15 cellular contexts compared by ENCODE assay signal in the genomic region with DNA sequence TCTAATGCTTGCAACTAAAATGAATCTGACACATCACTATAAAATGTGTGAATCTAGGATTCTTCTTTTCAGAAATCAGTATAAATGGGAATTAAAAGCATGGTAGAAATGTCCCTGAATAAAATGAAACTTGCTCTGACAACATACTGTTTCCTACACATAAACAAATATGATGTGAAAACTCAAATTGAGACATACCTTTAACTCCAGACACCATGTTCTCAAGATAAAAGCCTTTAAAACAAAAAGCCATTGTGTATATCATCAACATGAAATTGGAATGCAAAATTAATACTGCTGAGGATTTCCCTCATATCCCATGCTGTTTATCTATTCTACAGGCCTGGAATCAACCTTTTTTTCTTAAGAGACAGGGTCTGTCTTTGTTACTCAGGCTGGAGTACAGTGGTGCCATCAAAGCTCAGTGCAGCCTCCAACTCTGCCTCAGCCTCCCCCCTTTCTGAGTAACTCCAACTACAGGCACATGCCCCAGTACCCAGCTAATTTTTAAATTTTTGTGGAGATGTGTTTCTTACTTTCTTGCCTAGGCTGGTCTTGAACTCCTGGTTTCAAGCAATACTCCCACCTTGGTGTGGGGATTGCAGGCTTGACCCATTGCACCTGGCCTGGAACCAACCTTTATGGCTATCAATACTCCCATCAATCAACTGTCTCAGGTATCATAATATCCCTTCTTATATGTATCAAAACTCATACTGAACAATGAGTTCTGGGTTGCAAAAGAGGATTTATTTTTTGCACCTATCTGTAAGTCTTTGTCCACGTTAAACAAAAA. TPM values are rescaled to one million over a fixed set of nuclear protein-coding genes. Genes with fewer than 3 reads are reported as not detected.
A peak's percentile ranks its signal among the peaks of the same experiment; 100 is the strongest.
DNase-seq lines count a peak whose midpoint lies in the region; ATAC-seq and TF ChIP-seq lines count a peak whose summit lies in the region.
"Had no signal": no experiment of that assay in that cellular context is flagged by ENCODE, and none has a peak within 500 bp of the region (broad histone marks: within the 10 kb centered on the region; RNA-seq: fewer than 3 reads in every experiment).

No MANE protein-coding gene starts in this region.

- POLR2A ChIA-PET in Panc1 (lab: Charles Lee): no interaction called here

- peaks cover 77% of the 10 kb centered on the region for H3K36me3 Mint-ChIP-seq in activated naive CD4-positive, alpha-beta T cell treated with anti-CD3 and anti-CD28 coated beads, Interleukin-2, amount 10 ng/mL, durations not matched to agents 7 days and 5 days
- peaks cover 99% of the 10 kb centered on the region for H3K36me3 Mint-ChIP-seq in effector memory CD8-positive, alpha-beta T cell (ENCODE audit: insufficient read depth)
- H3K36me3 Mint-ChIP-seq in stimulated activated naive B cell treated with anti-CD40 and anti-IgM and Interleukin-4, amounts not matched to agents 10 μg/mL and 1 μg/mL and 100 μg/mL, for 72 hours: peaks cover 34 to 55% of the 10 kb centered on the region in 2 donors

- no peak for DNase-seq in activated naive CD4-positive, alpha-beta T cell treated with anti-CD3 and anti-CD28 coated beads, Interleukin-2, amount 10 ng/mL, durations not matched to agents 7 days and 5 days
- no peak for DNase-seq in activated naive CD4-positive, alpha-beta T cell (lab: John Stamatoyannopoulos, UW)
- DNase-seq in Panc1 (ENCODE audit: low read depth, low spot score) (no peak), DMS79 (lab: John Stamatoyannopoulos, UW) (no peak), DMS53 (lab: John Stamatoyannopoulos, UW) (no peak)
- no peak for DNase-seq in effector memory CD8-positive, alpha-beta T cell
- no peak for DNase-seq in stimulated activated naive B cell treated with anti-CD40 and anti-IgM and Interleukin-4, amounts not matched to agents 10 μg/mL and 1 μg/mL and 100 μg/mL, for 72 hours
- DNase-seq: GOT3; NCI-H1436 treated with DMSO at 0.1 percent for 48 hours; NK-92 treated with Interleukin-12 subunit alpha and Interleukin-12 subunit beta, amount 100 ng/mL, for 24 hours had no signal

- CTCF ChIA-PET in activated naive CD4-positive, alpha-beta T cell treated with anti-CD3 and anti-CD28 coated beads, Interleukin-2, amount 10 ng/mL, durations not matched to agents 7 days and 5 days (lab: Charles Lee): no interaction called here
- CTCF ChIA-PET in Panc1 (lab: Charles Lee): no interaction called here

- no peak for TF ChIP-seq CTCF in Panc1 (IDR thresholded peaks at IDR 0.05)

- no peaks in the 10 kb centered on the region for H3K27me3 Mint-ChIP-seq in activated naive CD4-positive, alpha-beta T cell treated with anti-CD3 and anti-CD28 coated beads, Interleukin-2, amount 10 ng/mL, durations not matched to agents 7 days and 5 days
- no peaks in the 10 kb centered on the region for H3K27me3 Mint-ChIP-seq in effector memory CD8-positive, alpha-beta T cell
- no peaks in the 10 kb centered on the region for H3K27me3 Mint-ChIP-seq in stimulated activated naive B cell treated with anti-CD40 and anti-IgM and Interleukin-4, amounts not matched to agents 10 μg/mL and 1 μg/mL and 100 μg/mL, for 72 hours

- no TSS peak for BruUV-seq in Panc1 (replicated peaks; lab: Mats Ljungman, UMichigan)

- in situ Hi-C loops in Panc1 (cut with HindIII; ENCODE audit: low pct_unique_long_range_greater_than_20kb, low sequenced_read_pairs): no loop called here

- H3K4me3 Mint-ChIP-seq in activated naive CD4-positive, alpha-beta T cell treated with anti-CD3 and anti-CD28 coated beads, Interleukin-2, amount 10 ng/mL, durations not matched to agents 7 days and 5 days: no peak overlapping the region
- H3K4me3 Mint-ChIP-seq in effector memory CD8-positive, alpha-beta T cell: peak overlapping the region in 1 of 2 donors; percentile 22
- H3K4me3 Mint-ChIP-seq in stimulated activated naive B cell treated with anti-CD40 and anti-IgM and Interleukin-4, amounts not matched to agents 10 μg/mL and 1 μg/mL and 100 μg/mL, for 72 hours: peak overlapping the region in 1 of 2 donors; percentile 17
- H3K4me3 Mint-ChIP-seq: CD14-positive monocyte had no signal

- H3K27me3 ChIP-seq in Panc1 (ENCODE audit: control insufficient read depth, insufficient read depth, low read length): no peaks in the 10 kb centered on the region
- H3K27me3 ChIP-seq: cardiac muscle cell, vagina had no signal

- H3K4me3 ChIP-seq in Panc1 (ENCODE audit: low read depth in 2 of 2, low read length in 2 of 2): no peak overlapping the region
- H3K4me3 ChIP-seq: cardiac muscle cell, skin epidermis, vagina had no signal

- H3K9me3 ChIP-seq in Panc1 (ENCODE audit: control insufficient read depth, insufficient read depth, low read depth, low read length): no peaks in the 10 kb centered on the region
- H3K9me3 ChIP-seq: vagina had no signal

- H3K36me3 ChIP-seq in Panc1 (ENCODE audit: control insufficient read depth, insufficient read depth, low read length): peaks cover 98% of the 10 kb centered on the region

- no peaks in the 10 kb centered on the region for H3K9me3 Mint-ChIP-seq in activated naive CD4-positive, alpha-beta T cell treated with anti-CD3 and anti-CD28 coated beads, Interleukin-2, amount 10 ng/mL, durations not matched to agents 7 days and 5 days
- no peaks in the 10 kb centered on the region for H3K9me3 Mint-ChIP-seq in effector memory CD8-positive, alpha-beta T cell
- H3K9me3 Mint-ChIP-seq in stimulated activated naive B cell treated with anti-CD40 and anti-IgM and Interleukin-4, amounts not matched to agents 10 μg/mL and 1 μg/mL and 100 μg/mL, for 72 hours: no peaks in the 10 kb centered on the region
- H3K9me3 Mint-ChIP-seq: CD14-positive monocyte had no signal

- intact Hi-C loops in Panc1 (cut with micrococcal nuclease; ENCODE audit: unreplicated experiment): no loop called here

- ATAC-seq in Panc1 (no peak), HG03432 (IDR thresholded peaks at IDR 0.05; ENCODE audit: unreplicated experiment) (no peak)
- ATAC-seq in effector memory CD8-positive, alpha-beta T cell (replicated peaks): no peak
- ATAC-seq in stimulated activated naive B cell treated with anti-CD40 and anti-IgM and Interleukin-4, amounts not matched to agents 10 μg/mL and 1 μg/mL and 100 μg/mL, for 72 hours (replicated peaks): no peak

- peak overlapping the region; percentile 14 for H3K27ac Mint-ChIP-seq in activated naive CD4-positive, alpha-beta T cell treated with anti-CD3 and anti-CD28 coated beads, Interleukin-2, amount 10 ng/mL, durations not matched to agents 7 days and 5 days
- peak overlapping the region; percentile 98 to 100 for H3K27ac Mint-ChIP-seq in effector memory CD8-positive, alpha-beta T cell
- H3K27ac Mint-ChIP-seq in stimulated activated naive B cell treated with anti-CD40 and anti-IgM and Interleukin-4, amounts not matched to agents 10 μg/mL and 1 μg/mL and 100 μg/mL, for 72 hours: peak overlapping the region; percentile 59

- peak overlapping the region; percentile 49; the same call in 1 of the 2 replicates for H3K27ac ChIP-seq in Panc1 (ENCODE audit: low read length)
- H3K27ac ChIP-seq: vagina had no signal

- peaks cover 70% of the 10 kb centered on the region for H3K4me1 Mint-ChIP-seq in activated naive CD4-positive, alpha-beta T cell treated with anti-CD3 and anti-CD28 coated beads, Interleukin-2, amount 10 ng/mL, durations not matched to agents 7 days and 5 days
- H3K4me1 Mint-ChIP-seq in effector memory CD8-positive, alpha-beta T cell (ENCODE audit: low read depth in 2 of 2): peaks cover 39 to 63% of the 10 kb centered on the region in 2 donors
- H3K4me1 Mint-ChIP-seq in stimulated activated naive B cell treated with anti-CD40 and anti-IgM and Interleukin-4, amounts not matched to agents 10 μg/mL and 1 μg/mL and 100 μg/mL, for 72 hours: peaks cover 14 to 36% of the 10 kb centered on the region in 2 donors

- peaks cover 63% of the 10 kb centered on the region for H3K4me1 ChIP-seq in Panc1 (ENCODE audit: control insufficient read depth, insufficient read depth, low read length)

RNA-seq across cellular contexts. Expression of a gene that starts 6.7 kb away (rescaled TPM):
- total RNA-seq in Panc1 (2021; ENCODE audit: unreplicated experiment): 165 TPM
- 79.9 TPM for polyA plus RNA-seq in Panc1 (2012; ENCODE audit: insufficient read length)

RNA-seq across cellular contexts. Expression of a gene that starts 6.8 kb away (rescaled TPM):
- 31.0 TPM for total RNA-seq in Panc1 (2021; ENCODE audit: unreplicated experiment)
- 16.5 TPM for polyA plus RNA-seq in Panc1 (2012; ENCODE audit: insufficient read length)

RNA-seq across cellular contexts. Expression of a gene that starts 49.5 kb away (rescaled TPM):
- 52.4 TPM for total RNA-seq in Panc1 (2021; ENCODE audit: unreplicated experiment)
- polyA plus RNA-seq in Panc1 (2012; ENCODE audit: insufficient read length): 53.1 TPM

Comparison
In these comparisons a context has a peak if more than half of its experiments do, and no peak if none do; other contexts are left out.
1. H3K27ac Mint-ChIP-seq: peak in every context shown above with its lines; median percentile 99 in effector memory CD8-positive, alpha-beta T cell; 59 in stimulated activated naive B cell treated with anti-CD40 and anti-IgM and Interleukin-4, amounts not matched to agents 10 μg/mL and 1 μg/mL and 100 μg/mL, for 72 hours; 14 in activated naive CD4-positive, alpha-beta T cell treated with anti-CD3 and anti-CD28 coated beads, Interleukin-2, amount 10 ng/mL, durations not matched to agents 7 days and 5 days.